ENCODE assay signal across 14 cellular contexts in the genomic region with DNA sequence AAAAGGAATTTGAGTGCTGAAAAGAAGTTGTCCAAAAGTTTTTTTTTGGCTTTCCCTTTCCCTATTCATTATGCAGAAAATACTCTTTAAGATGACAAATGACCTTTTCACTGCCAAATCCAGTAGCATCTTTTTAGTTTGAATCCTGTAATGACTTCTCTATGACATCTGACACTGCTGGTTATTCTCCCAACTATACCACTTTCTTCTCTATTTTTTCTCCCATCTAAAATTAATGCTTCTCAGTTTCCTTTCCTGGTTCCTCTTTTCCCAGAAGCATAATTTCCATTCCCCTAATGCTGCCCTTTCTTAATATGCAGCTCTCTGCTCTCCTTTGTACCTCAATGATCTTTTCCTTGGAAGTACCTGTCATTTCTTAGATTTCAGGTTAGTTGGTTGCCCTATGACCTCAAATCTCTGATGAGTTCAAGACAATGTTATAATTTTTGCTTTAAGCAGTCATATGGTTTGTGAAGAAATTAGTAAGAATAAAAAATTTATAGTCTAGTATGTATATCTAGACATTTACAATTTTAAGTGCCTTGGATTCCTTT.
DNase-seq lines count a peak whose midpoint lies in the region; ATAC-seq, FAIRE-seq and TF ChIP-seq lines count a peak whose summit lies in the region.
"Had no signal": no experiment of that assay in that cellular context is flagged by ENCODE, and none has a peak within 500 bp of the region (broad histone marks: within the 10 kb centered on the region; RNA-seq: fewer than 3 reads in every experiment).

No MANE protein-coding gene starts in this region.

- no peak overlapping the region for H3K4me3 Mint-ChIP-seq in nephron
- H3K4me3 Mint-ChIP-seq: CD4-positive, CD25-positive, alpha-beta regulatory T cell; HFFc6 had no signal

- FAIRE-seq in GM19239 (lab: Jason Lieb, UNC), result no peak
- FAIRE-seq: H1 had no signal

- peaks cover 5% of the 10 kb centered on the region for H3K4me1 Mint-ChIP-seq in nephron
- H3K4me1 Mint-ChIP-seq: CD4-positive, CD25-positive, alpha-beta regulatory T cell had no signal

- no peak for ATAC-seq in GM18502 (IDR thresholded peaks at IDR 0.05; ENCODE audit: poor library complexity, unreplicated experiment)

- H3K27ac Mint-ChIP-seq in nephron, result peak overlapping the region in 2 of 3 experiments; percentile 6 to 16
- H3K27ac Mint-ChIP-seq: CD4-positive, CD25-positive, alpha-beta regulatory T cell; HFFc6 had no signal

- H3K36me3 Mint-ChIP-seq in nephron (ENCODE audit: low read depth), result no peaks in the 10 kb centered on the region
- H3K36me3 Mint-ChIP-seq: CD4-positive, CD25-positive, alpha-beta regulatory T cell had no signal

- no peaks in the 10 kb centered on the region for H3K9me3 Mint-ChIP-seq in nephron
- H3K9me3 Mint-ChIP-seq: CD4-positive, CD25-positive, alpha-beta regulatory T cell; HFFc6 had no signal

- no peaks in the 10 kb centered on the region for H3K27me3 Mint-ChIP-seq in nephron (ENCODE audit: low read depth)

- TF ChIP-seq CTCF in nephron (IDR thresholded peaks at IDR 0.05; ENCODE audit: unreplicated experiment in 3 of 3), result no peak

- DNase-seq in SIG-M5 treated with dmso at 0.1 percent for 504 hours (lab: John Stamatoyannopoulos, UW; ENCODE audit: unreplicated experiment) (peak; percentile 12), SIG-M5 (lab: John Stamatoyannopoulos, UW) (no peak), OCI-M1 (lab: John Stamatoyannopoulos, UW) (peak; percentile 30), ecto neural progenitor cell (ENCODE audit: low spot score) (no peak), GM19239 (ENCODE audit: insufficient read length, low spot score) (no peak)
- DNase-seq: 8988T; AML-193; CD4-positive, CD25-positive, alpha-beta regulatory T cell; DMS53; GF-D8; HFFc6 had no signal

Comparison
In these comparisons a context has a peak if more than half of its experiments do, and no peak if none do; other contexts are left out.
1. DNase-seq: peak in SIG-M5 treated with dmso at 0.1 percent for 504 hours (single experiment) and OCI-M1 (single experiment); none in SIG-M5 (single experiment), ecto neural progenitor cell (single experiment) and GM19239 (single experiment).